10 cellular contexts compared by ENCODE assay signal in the genomic region with DNA sequence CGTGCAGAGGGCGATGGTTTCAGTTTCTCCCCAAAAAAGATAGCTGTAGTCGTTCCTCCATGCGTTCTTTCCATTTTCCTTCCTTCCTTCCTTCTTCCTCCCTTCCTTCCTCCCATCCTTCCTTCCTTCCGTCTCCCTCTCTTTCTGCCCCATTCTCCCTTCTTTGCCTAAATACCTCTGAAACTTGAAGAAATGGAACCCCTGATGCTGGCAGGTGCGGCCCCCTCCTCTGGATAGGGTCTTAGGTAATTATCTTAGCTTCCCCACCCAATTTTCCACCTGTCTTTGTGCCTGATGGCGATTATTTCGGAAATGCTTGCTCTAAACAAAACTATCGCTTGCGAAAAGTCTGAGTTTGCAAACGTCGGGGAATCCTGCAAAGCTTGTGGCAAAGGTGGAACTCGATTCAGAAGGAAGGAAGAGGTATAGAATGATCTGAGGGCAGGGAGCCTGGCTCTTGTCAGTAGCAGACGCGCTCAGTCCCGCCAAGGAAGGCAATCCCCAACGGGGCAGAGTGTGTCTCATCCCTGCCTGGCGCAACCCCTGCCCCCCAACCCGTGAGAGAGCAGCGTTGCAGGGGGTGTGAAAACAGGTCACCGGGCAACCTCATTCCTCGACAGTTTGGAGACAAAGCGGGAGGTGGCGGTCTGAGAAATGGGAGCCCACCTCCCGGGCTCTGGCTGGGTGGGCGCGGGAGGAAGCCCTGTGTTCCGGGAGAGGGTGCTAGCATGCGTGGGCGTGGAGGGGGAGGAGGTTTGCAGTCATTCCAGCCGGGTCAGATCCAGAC. TPM values are rescaled to one million over a fixed set of nuclear protein-coding genes. Genes with fewer than 3 reads are reported as not detected.
DNase-seq lines count a peak whose midpoint lies in the region; ATAC-seq, FAIRE-seq and TF ChIP-seq lines count a peak whose summit lies in the region.
"Had no signal": no experiment of that assay in that cellular context is flagged by ENCODE, and none has a peak within 500 bp of the region (broad histone marks: within the 10 kb centered on the region; RNA-seq: fewer than 3 reads in every experiment).

No MANE protein-coding gene starts in this region.

- DNase-seq in GM23338 (ENCODE audit: low spot score) (no peak), WERI-Rb-1 (peak; percentile 33), immature natural killer cell (peak in 1 of 3 donors; percentile 20), GM10248 (ENCODE audit: extremely low spot score) (no peak), NCI-H2081 (lab: John Stamatoyannopoulos, UW) (no peak), GM19239 (ENCODE audit: insufficient read length, low spot score) (no peak)
- DNase-seq in activated CD8-positive, alpha-beta memory T cell treated with anti-CD3 and anti-CD28 coated beads, Interleukin-2, amount 50 U/mL, for 48 hours, result no peak
- DNase-seq: cortex of kidney, SHP77 treated with DMSO at 0.1 percent for 48 hours had no signal

- peaks cover 0 to 86% (median 76%) of the 10 kb centered on the region in 11 experiments; a peak in 20 of 22 replicates for H4K20me1 ChIP-seq in BLaER1 treated with 17β-estradiol and CSF1 and Interleukin-3, amounts not matched to agents 10 nM and 100 nM
- peaks cover 9% of the 10 kb centered on the region for H4K20me1 ChIP-seq in GM23338 (replicated peaks; ENCODE audit: insufficient read depth)

- H3K27me3 Mint-ChIP-seq in GM23338 (ENCODE audit: insufficient read depth, low read depth, poor library complexity), result peaks cover 95% of the 10 kb centered on the region
- peaks cover 55 to 73% (median 58%) of the 10 kb centered on the region in 3 donors for H3K27me3 Mint-ChIP-seq in immature natural killer cell (ENCODE audit: low read depth in 3 of 3)

- peak overlapping the region in 9 of 10 experiments; percentile 38 to 74 (median 51); a peak in 11 of 20 replicates for H3K4me3 ChIP-seq in BLaER1 treated with 17β-estradiol and CSF1 and Interleukin-3, amounts not matched to agents 10 nM and 100 nM
- peak overlapping the region; percentile 55 for H3K4me3 ChIP-seq in GM23338
- H3K4me3 ChIP-seq in WERI-Rb-1 (ENCODE audit: low read depth, low read length), result peak overlapping the region; percentile 45; the same call in 1 of the 2 replicates

- no peaks in the 10 kb centered on the region; the same call in 1 of the 3 replicates for H3K36me3 Mint-ChIP-seq in GM23338 (ENCODE audit: low read depth)
- peaks cover 0 to 3% (median 0%) of the 10 kb centered on the region in 3 donors for H3K36me3 Mint-ChIP-seq in immature natural killer cell

- no peak overlapping the region for H2AFZ ChIP-seq in GM23338

- H3K9ac ChIP-seq in BLaER1 treated with 17β-estradiol and CSF1 and Interleukin-3, amounts not matched to agents 10 nM and 100 nM, result no peak overlapping the region

- TF ChIP-seq CTCF in GM23338 (conservative IDR thresholded peaks at IDR 0.05; ENCODE audit: low read depth in 2 of 2) (no peak), WERI-Rb-1 (IDR thresholded peaks at IDR 0.05; ENCODE audit: low read depth, low read length) (no peak), GM10248 (IDR thresholded peaks at IDR 0.05; ENCODE audit: control extremely low read depth, extremely low read depth, low read depth, missing control alignments) (no peak)

- FAIRE-seq in GM19239 (lab: Jason Lieb, UNC), result no peak

- no peak for ATAC-seq in GM23338

- H3K9me2 ChIP-seq in GM23338 (ENCODE audit: insufficient read depth), result no peaks in the 10 kb centered on the region

- H3K4me1 ChIP-seq in BLaER1 treated with 17β-estradiol and CSF1 and Interleukin-3, amounts not matched to agents 10 nM and 100 nM, result peaks cover 61 to 76% (median 70%) of the 10 kb centered on the region in 10 experiments
- H3K4me1 ChIP-seq in GM23338 (ENCODE audit: insufficient read depth), result peaks cover 40% of the 10 kb centered on the region

- no peak overlapping the region for H3K27ac Mint-ChIP-seq in GM23338
- H3K27ac Mint-ChIP-seq in immature natural killer cell, result peak overlapping the region in 3 of 6 donors; percentile 5 to 85 (median 84)

- H3K4me3 Mint-ChIP-seq in GM23338 (peak overlapping the region; percentile 51; the same call in 2 of the 3 replicates), immature natural killer cell (peak overlapping the region; percentile 59 to 89 (median 79))

- H3K9me3 Mint-ChIP-seq in GM23338 (peaks cover 15% of the 10 kb centered on the region; the same call in 2 of the 3 replicates), immature natural killer cell (peaks cover 0 to 9% (median 0%) of the 10 kb centered on the region in 6 donors)

- H3K27ac ChIP-seq in BLaER1 treated with 17β-estradiol and CSF1 and Interleukin-3, amounts not matched to agents 10 nM and 100 nM, result no peak overlapping the region
- H3K27ac ChIP-seq in GM23338 (ENCODE audit: low read depth) (no peak overlapping the region), WERI-Rb-1 (peak overlapping the region; percentile 43; the same call in 1 of the 2 replicates)

- CTCF ChIA-PET in GM10248 (lab: Yijun Ruan, JAX), result interaction anchor here (1.1 to 1.8 kb wide), 2 partner anchors 18 to 42 kb away, joined by 3 to 4 read pairs; no protein-coding TSS in a partner anchor

- peaks cover 71 to 81% (median 73%) of the 10 kb centered on the region in 11 experiments for H3K27me3 ChIP-seq in BLaER1 treated with 17β-estradiol and CSF1 and Interleukin-3, amounts not matched to agents 10 nM and 100 nM
- H3K27me3 ChIP-seq in GM23338 (ENCODE audit: insufficient read depth) (peaks cover 92% of the 10 kb centered on the region), WERI-Rb-1 (ENCODE audit: insufficient read depth, low read depth, severe bottlenecking) (no peaks in the 10 kb centered on the region)

- POLR2A ChIA-PET in GM10248 (lab: Yijun Ruan, JAX), result no interaction called here

- H3K4me1 Mint-ChIP-seq in GM23338 (peaks cover 39% of the 10 kb centered on the region), immature natural killer cell (peaks cover 38 to 54% of the 10 kb centered on the region in 2 donors)

- H3F3A ChIP-seq in GM23338 (replicated peaks; ENCODE audit: low read depth), result peaks cover 36% of the 10 kb centered on the region

- no peaks in the 10 kb centered on the region for H3K79me2 ChIP-seq in GM23338 (replicated peaks; ENCODE audit: insufficient read depth)

- H3K4me2 ChIP-seq in BLaER1 treated with 17β-estradiol and CSF1 and Interleukin-3, amounts not matched to agents 10 nM and 100 nM, result peak overlapping the region; percentile 70 to 98 (median 91)
- H3K4me2 ChIP-seq in GM23338, result peak overlapping the region; percentile 83

- H3K9me3 ChIP-seq in BLaER1 treated with 17β-estradiol and CSF1 and Interleukin-3, amounts not matched to agents 10 nM and 100 nM (replicated peaks in 1 of 11), result peaks cover 0 to 10% (median 0%) of the 10 kb centered on the region in 11 experiments; a peak in 2 of 22 replicates
- no peaks in the 10 kb centered on the region for H3K9me3 ChIP-seq in WERI-Rb-1 (ENCODE audit: severe bottlenecking)

- peaks cover 5 to 7% (median 6%) of the 10 kb centered on the region in 11 experiments; a peak in 21 of 22 replicates for H3K36me3 ChIP-seq in BLaER1 treated with 17β-estradiol and CSF1 and Interleukin-3, amounts not matched to agents 10 nM and 100 nM
- H3K36me3 ChIP-seq in GM23338 (ENCODE audit: insufficient read depth) (no peaks in the 10 kb centered on the region), WERI-Rb-1 (peaks cover 13% of the 10 kb centered on the region)

TF ChIP-seq in GM23338, 12 proteins besides CTCF, POLR2A, EP300 and RAD21:
- TF ChIP-seq, protein P1, sequence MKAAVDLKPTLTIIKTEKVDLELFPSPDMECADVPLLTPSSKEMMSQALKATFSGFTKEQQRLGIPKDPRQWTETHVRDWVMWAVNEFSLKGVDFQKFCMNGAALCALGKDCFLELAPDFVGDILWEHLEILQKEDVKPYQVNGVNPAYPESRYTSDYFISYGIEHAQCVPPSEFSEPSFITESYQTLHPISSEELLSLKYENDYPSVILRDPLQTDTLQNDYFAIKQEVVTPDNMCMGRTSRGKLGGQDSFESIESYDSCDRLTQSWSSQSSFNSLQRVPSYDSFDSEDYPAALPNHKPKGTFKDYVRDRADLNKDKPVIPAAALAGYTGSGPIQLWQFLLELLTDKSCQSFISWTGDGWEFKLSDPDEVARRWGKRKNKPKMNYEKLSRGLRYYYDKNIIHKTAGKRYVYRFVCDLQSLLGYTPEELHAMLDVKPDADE (IDR thresholded peaks at IDR 0.05), result no peak
- TF ChIP-seq, protein P2, sequence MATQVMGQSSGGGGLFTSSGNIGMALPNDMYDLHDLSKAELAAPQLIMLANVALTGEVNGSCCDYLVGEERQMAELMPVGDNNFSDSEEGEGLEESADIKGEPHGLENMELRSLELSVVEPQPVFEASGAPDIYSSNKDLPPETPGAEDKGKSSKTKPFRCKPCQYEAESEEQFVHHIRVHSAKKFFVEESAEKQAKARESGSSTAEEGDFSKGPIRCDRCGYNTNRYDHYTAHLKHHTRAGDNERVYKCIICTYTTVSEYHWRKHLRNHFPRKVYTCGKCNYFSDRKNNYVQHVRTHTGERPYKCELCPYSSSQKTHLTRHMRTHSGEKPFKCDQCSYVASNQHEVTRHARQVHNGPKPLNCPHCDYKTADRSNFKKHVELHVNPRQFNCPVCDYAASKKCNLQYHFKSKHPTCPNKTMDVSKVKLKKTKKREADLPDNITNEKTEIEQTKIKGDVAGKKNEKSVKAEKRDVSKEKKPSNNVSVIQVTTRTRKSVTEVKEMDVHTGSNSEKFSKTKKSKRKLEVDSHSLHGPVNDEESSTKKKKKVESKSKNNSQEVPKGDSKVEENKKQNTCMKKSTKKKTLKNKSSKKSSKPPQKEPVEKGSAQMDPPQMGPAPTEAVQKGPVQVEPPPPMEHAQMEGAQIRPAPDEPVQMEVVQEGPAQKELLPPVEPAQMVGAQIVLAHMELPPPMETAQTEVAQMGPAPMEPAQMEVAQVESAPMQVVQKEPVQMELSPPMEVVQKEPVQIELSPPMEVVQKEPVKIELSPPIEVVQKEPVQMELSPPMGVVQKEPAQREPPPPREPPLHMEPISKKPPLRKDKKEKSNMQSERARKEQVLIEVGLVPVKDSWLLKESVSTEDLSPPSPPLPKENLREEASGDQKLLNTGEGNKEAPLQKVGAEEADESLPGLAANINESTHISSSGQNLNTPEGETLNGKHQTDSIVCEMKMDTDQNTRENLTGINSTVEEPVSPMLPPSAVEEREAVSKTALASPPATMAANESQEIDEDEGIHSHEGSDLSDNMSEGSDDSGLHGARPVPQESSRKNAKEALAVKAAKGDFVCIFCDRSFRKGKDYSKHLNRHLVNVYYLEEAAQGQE (IDR thresholded peaks at IDR 0.05; ENCODE audit: unreplicated experiment), result no peak
- peak; percentile 98 for TF ChIP-seq EZH2 (IDR thresholded peaks at IDR 0.05; ENCODE audit: low read depth, unreplicated experiment)

RNA-seq across cellular contexts. Expression of a gene that starts 2.9 kb away (rescaled TPM):
- 0.16 and 1.0 TPM in 2 replicates for total RNA-seq in GM23338 (2014; rRNA removed; shearing (Covaris generic))
- polyA plus RNA-seq in GM23338 (2016; fragmentation: Nextera tagmentation; extraction: Ambion mirVana) (1.1 and 1.3 TPM in 2 replicates), immature natural killer cell (1 to 10 TPM in 2 of 3 donors, not detected in 1; 1.4 to 2.5 TPM)

RNA-seq across cellular contexts. Expression of a gene that starts 21.8 kb away (rescaled TPM):
- total RNA-seq in GM23338 (2014; rRNA removed; shearing (Covaris generic)), result 91.1 and 114 TPM in 2 replicates
- 26.6 and 29.2 TPM in 2 replicates for polyA plus RNA-seq in GM23338 (2016; fragmentation: Nextera tagmentation; extraction: Ambion mirVana)
- polyA plus RNA-seq in immature natural killer cell, result under 1 TPM in 1 of 3 donors, not detected in 2; 0.33 TPM

RNA-seq across cellular contexts. Expression of a gene that starts 39.5 kb away (rescaled TPM):
- total RNA-seq in GM23338 (2014; rRNA removed; shearing (Covaris generic)), result 4.6 and 5.7 TPM in 2 replicates
- polyA plus RNA-seq in GM23338 (2016; fragmentation: Nextera tagmentation; extraction: Ambion mirVana), result 1.4 TPM in 2 replicates
- polyA plus RNA-seq in immature natural killer cell, result 1 to 10 TPM; 3.0 to 6.7 (median 4.9) TPM

Comparison
In these comparisons a context has a peak if more than half of its experiments do, and no peak if none do; other contexts are left out.
1. RNA of a gene that starts 21.8 kb away (polyA plus RNA-seq): 26.6 to 29.2 TPM in GM23338; 0.33 TPM in immature natural killer cell; every median in the first group is over 10 times any median in the second.
2. Peak in every context shown above with its lines, with median percentiles within 50 percentile points of each other: H3K4me3 ChIP-seq.